In genomic region chr3:153443961-153444360, GRCh38 we compare ENCODE assay signal across 11 cellular contexts.
DNase-seq lines count a peak whose midpoint lies in the region; ATAC-seq, FAIRE-seq and TF ChIP-seq lines count a peak whose summit lies in the region.
"Had no signal": no experiment of that assay in that cellular context is flagged by ENCODE, and none has a peak within 500 bp of the region (broad histone marks: within the 10 kb centered on the region; RNA-seq: fewer than 3 reads in every experiment).

No MANE protein-coding gene starts in this region.

- in situ Hi-C loops in K562 (cut with MboI): no loop called here

- H3K9ac ChIP-seq in K562 (ENCODE audit: insufficient read depth in 1 of 2, low read depth in 2 of 2, low read length in 2 of 2) (no peak overlapping the region), neural cell (ENCODE audit: low read length) (no peak overlapping the region)

- TF ChIP-seq POLR2A in K562 (conservative IDR thresholded peaks at IDR 0.05) (no peak), tibial nerve (IDR thresholded peaks at IDR 0.05) (no peak)

- H3K4me1 ChIP-seq in K562 (replicated peaks in 1 of 2; ENCODE audit: control insufficient read depth in 2 of 2, insufficient read depth in 2 of 2, low read length in 2 of 2): no peaks in the 10 kb centered on the region; a peak in 1 of 5 replicates
- H3K4me1 ChIP-seq in tibial nerve: peaks cover 0 to 4% (median 0%) of the 10 kb centered on the region in 4 donors
- H3K4me1 ChIP-seq: pancreas had no signal

- peak; percentile 57 for TF ChIP-seq CTCF in LNCAP (IDR thresholded peaks at IDR 0.05)
- peak in 2 of 3 experiments; percentile 20 to 46; a peak in 3 of 6 replicates for TF ChIP-seq CTCF in K562 (IDR thresholded peaks at IDR 0.05 in 2 of 3, conservative IDR thresholded peaks at IDR 0.05 in 1 of 3; ENCODE audit: insufficient read depth in 2 of 3, low read depth in 1 of 3, low read length in 3 of 3)
- no peak for TF ChIP-seq CTCF in neural cell (IDR thresholded peaks at IDR 0.05; ENCODE audit: poor library complexity, severe bottlenecking)
- TF ChIP-seq CTCF in tibial nerve (IDR thresholded peaks at IDR 0.05): no peak

- H2AFZ ChIP-seq in K562 (ENCODE audit: low read depth, low read length) (no peak overlapping the region), neural cell (ENCODE audit: low read depth, low read length) (no peak overlapping the region)

- POLR2A ChIA-PET in K562 (lab: Yijun Ruan, JAX): no interaction called here

- TF ChIP-seq RAD21 in K562 (CRISPR knock-in tag; conservative IDR thresholded peaks at IDR 0.05 in 1 of 2, IDR thresholded peaks at IDR 0.05 in 1 of 2) (peak in 1 of 2 experiments; percentile 57; a peak in 2 of 4 replicates), neural cell (conservative IDR thresholded peaks at IDR 0.05) (no peak)

- H3K4me3 ChIP-seq in K562 (no peak overlapping the region), neural cell (ENCODE audit: low read length) (no peak overlapping the region), tibial nerve (no peak overlapping the region)
- H3K4me3 ChIP-seq: pancreas had no signal

- no peaks in the 10 kb centered on the region for H3K9me3 ChIP-seq in K562 (replicated peaks; ENCODE audit: control insufficient read depth, insufficient read depth, low read depth, low read length)
- H3K9me3 ChIP-seq in neural cell (ENCODE audit: low read length): no peaks in the 10 kb centered on the region
- no peaks in the 10 kb centered on the region for H3K9me3 ChIP-seq in tibial nerve
- H3K9me3 ChIP-seq: pancreas had no signal

- H3K27ac ChIP-seq in K562 (ENCODE audit: extremely low read depth, low read depth, low read length): no peak overlapping the region
- H3K27ac ChIP-seq in neural cell (ENCODE audit: low read length): no peak overlapping the region
- H3K27ac ChIP-seq in tibial nerve: no peak overlapping the region
- H3K27ac ChIP-seq: pancreas had no signal

- intact Hi-C loops in K562 (cut with micrococcal nuclease): loop anchor here (5.0 to 10.0 kb wide), 3 partner anchors 151 to 402 kb away; no protein-coding TSS in a partner anchor

- CTCF ChIA-PET in K562 (lab: Yijun Ruan, JAX; ENCODE audit: low intra/inter-chr PET ratio): no interaction called here

- no peaks in the 10 kb centered on the region for H3K36me3 ChIP-seq in K562 (ENCODE audit: control insufficient read depth, insufficient read depth, low read length)
- no peaks in the 10 kb centered on the region for H3K36me3 ChIP-seq in neural cell (ENCODE audit: insufficient read depth, low read length)
- no peaks in the 10 kb centered on the region for H3K36me3 ChIP-seq in tibial nerve
- H3K36me3 ChIP-seq: pancreas had no signal

- H3K4me2 ChIP-seq in K562 (ENCODE audit: insufficient read depth, low read length) (no peak overlapping the region), neural cell (ENCODE audit: low read length) (no peak overlapping the region)

- no peaks in the 10 kb centered on the region for H3K9me2 ChIP-seq in neural cell (ENCODE audit: insufficient read depth, low read length)

- TF ChIP-seq EP300 in K562 (IDR thresholded peaks at IDR 0.05; ENCODE audit: low read length): no peak
- no peak for TF ChIP-seq EP300 in neural cell (conservative IDR thresholded peaks at IDR 0.05; ENCODE audit: poor library complexity, severe bottlenecking)
- TF ChIP-seq EP300 in tibial nerve (IDR thresholded peaks at IDR 0.05): no peak

- WGBS in K562 (ENCODE audit: insufficient coverage, low coverage, missing lambda C conversion rate): 0% methylated on average over 3 of the region's 3 CpGs
- 45 to 53% methylated on average over 3 of the region's 3 CpGs for WGBS in tibial nerve, 2 donors

- DNase-seq in NCI-H748 (lab: John Stamatoyannopoulos, UW; ENCODE audit: unreplicated experiment) (peak; percentile 0), NCI-H748 treated with DMSO at 0.1 percent for 48 hours (lab: John Stamatoyannopoulos, UW) (no peak), K562 (ENCODE audit: extremely low read depth in 1 of 4, low spot score in 3 of 4) (peak in 1 of 4 experiments; percentile 21), tibial nerve (ENCODE audit: low spot score in 2 of 2) (no peak), AML-193 (lab: John Stamatoyannopoulos, UW) (no peak), T-helper 9 cell (no peak)
- DNase-seq: left ventricle myocardium superior, pancreas had no signal

- H3F3A ChIP-seq in neural cell (ENCODE audit: insufficient read depth, low read length, poor library complexity, severe bottlenecking): no peaks in the 10 kb centered on the region

- H3K27me3 ChIP-seq in K562 (ENCODE audit: control insufficient read depth in 2 of 2, insufficient read depth in 2 of 2, low read length in 2 of 2): no peaks in the 10 kb centered on the region
- H3K27me3 ChIP-seq in neural cell (ENCODE audit: insufficient read depth, low read depth, low read length): no peaks in the 10 kb centered on the region
- no peaks in the 10 kb centered on the region for H3K27me3 ChIP-seq in tibial nerve
- H3K27me3 ChIP-seq: pancreas had no signal

- no peak for ATAC-seq in K562
- ATAC-seq: left ventricle myocardium superior, pancreas, WTC11 had no signal

- no peak for FAIRE-seq in K562 (lab: Jason Lieb, UNC)
- FAIRE-seq: pancreas had no signal

- H3K9me1 ChIP-seq in K562 (ENCODE audit: control insufficient read depth, insufficient read depth, low read length): no peaks in the 10 kb centered on the region

- H4K20me1 ChIP-seq in K562 (replicated peaks; ENCODE audit: control insufficient read depth, insufficient read depth, low read length): no peaks in the 10 kb centered on the region
- H4K20me1 ChIP-seq in neural cell (ENCODE audit: insufficient read depth): no peaks in the 10 kb centered on the region

- BruUV-seq in K562 (replicated peaks; lab: Mats Ljungman, UMichigan): no TSS peak

- H3K79me2 ChIP-seq in K562 (ENCODE audit: control insufficient read depth, insufficient read depth, low read length) (no peaks in the 10 kb centered on the region), neural cell (replicated peaks; ENCODE audit: insufficient read depth, low read length) (no peaks in the 10 kb centered on the region)

TF ChIP-seq in K562, 482 proteins besides CTCF, POLR2A, EP300 and RAD21:
- TF ChIP-seq ZNF140 (CRISPR knock-in tag; IDR thresholded peaks at IDR 0.05) (no peak), MAZ (CRISPR knock-in tag; conservative IDR thresholded peaks at IDR 0.05 in 1 of 2, IDR thresholded peaks at IDR 0.05 in 1 of 2) (no peak), ZNF347 (CRISPR knock-in tag; IDR thresholded peaks at IDR 0.05; ENCODE audit: low read depth) (no peak)

TF ChIP-seq in neural cell, 6 proteins besides CTCF, POLR2A, EP300 and RAD21:
- TF ChIP-seq POLR2AphosphoS5 (IDR thresholded peaks at IDR 0.05) (peak; percentile 51), SMC3 (conservative IDR thresholded peaks at IDR 0.05; ENCODE audit: poor library complexity) (no peak), TAF1 (IDR thresholded peaks at IDR 0.05; ENCODE audit: low read depth) (no peak), REST (IDR thresholded peaks at IDR 0.05; ENCODE audit: borderline replicate concordance) (no peak)
TF ChIP-seq in neural cell: peak in this region for 1.

Comparison
In these comparisons a context has a peak if more than half of its experiments do, and no peak if none do; other contexts are left out.
1. CTCF ChIP-seq: peak in LNCAP (single experiment) and K562 (2 of 3); none in neural cell (single experiment) and tibial nerve (0 of 5).